32 cellular contexts compared by ENCODE assay signal in genomic region chr11:865512-866430, GRCh38. TPM values are rescaled to one million over a fixed set of nuclear protein-coding genes. Genes with fewer than 3 reads are reported as not detected.
"Had no signal": no experiment of that assay in that cellular context is flagged by ENCODE, and none has a peak within 500 bp of the region (broad histone marks: within the 10 kb centered on the region; RNA-seq: fewer than 3 reads in every experiment).

No MANE protein-coding gene starts in this region.

- H3K4me1 ChIP-seq: parathyroid adenoma, psoas muscle, upper lobe of right lung had no signal

- H3K27ac ChIP-seq: epithelial cell of prostate, gastroesophageal sphincter, parathyroid adenoma, psoas muscle, sigmoid colon, stomach, suprapubic skin, tibial artery, upper lobe of right lung had no signal

- H3K4me1 Mint-ChIP-seq: activated CD4-positive, alpha-beta T cell treated with anti-CD3 and anti-CD28 coated beads, Interleukin-2, amount 10 ng/mL, durations not matched to agents 24 days and 14 days; activated naive CD4-positive, alpha-beta T cell treated with anti-CD3 and anti-CD28 coated beads, Interleukin-2, amount 10 ng/mL, durations not matched to agents 7 days and 5 days; stimulated activated memory B cell treated with anti-CD40 and anti-IgM and Interleukin-4, amounts not matched to agents 10 μg/mL and 1 μg/mL and 100 μg/mL, for 72 hours had no signal

- H3K9me3 Mint-ChIP-seq: activated CD4-positive, alpha-beta memory T cell treated with anti-CD3 and anti-CD28 coated beads for 36 hours; activated CD4-positive, alpha-beta T cell treated with anti-CD3 and anti-CD28 coated beads, Interleukin-2, amount 10 ng/mL, durations not matched to agents 24 days and 14 days; activated naive CD4-positive, alpha-beta T cell treated with anti-CD3 and anti-CD28 coated beads, Interleukin-2, amount 10 ng/mL, durations not matched to agents 7 days and 5 days; activated T-helper 1 cell treated with anti-CD3 and anti-CD28 coated beads, Interleukin-12 subunit alpha, Interleukin-12 subunit beta, Interleukin-2, Interleukin-4 antibody, amounts not matched to agents 30 ng/mL and 10 ng/mL and 1 ng/mL, durations not matched to agents 14 hours and 24 hours and 36 hours; naive thymus-derived CD4-positive, alpha-beta T cell; stimulated activated memory B cell treated with anti-CD40 and anti-IgM and Interleukin-4, amounts not matched to agents 10 μg/mL and 1 μg/mL and 100 μg/mL, for 72 hours had no signal

- FAIRE-seq: keratinocyte, small intestine had no signal

- H3K4me3 Mint-ChIP-seq: activated CD4-positive, alpha-beta memory T cell treated with anti-CD3 and anti-CD28 coated beads for 36 hours; activated CD4-positive, alpha-beta T cell treated with anti-CD3 and anti-CD28 coated beads, Interleukin-2, amount 10 ng/mL, durations not matched to agents 24 days and 14 days; activated naive CD4-positive, alpha-beta T cell treated with anti-CD3 and anti-CD28 coated beads, Interleukin-2, amount 10 ng/mL, durations not matched to agents 7 days and 5 days; activated T-helper 1 cell treated with anti-CD3 and anti-CD28 coated beads, Interleukin-12 subunit alpha, Interleukin-12 subunit beta, Interleukin-2, Interleukin-4 antibody, amounts not matched to agents 30 ng/mL and 10 ng/mL and 1 ng/mL, durations not matched to agents 14 hours and 24 hours and 36 hours; naive thymus-derived CD4-positive, alpha-beta T cell; stimulated activated memory B cell treated with anti-CD40 and anti-IgM and Interleukin-4, amounts not matched to agents 10 μg/mL and 1 μg/mL and 100 μg/mL, for 72 hours had no signal

- H3K27me3 ChIP-seq: gastroesophageal sphincter, sigmoid colon, stomach, suprapubic skin, tibial artery, upper lobe of right lung had no signal

- H3K27me3 Mint-ChIP-seq: activated CD4-positive, alpha-beta memory T cell treated with anti-CD3 and anti-CD28 coated beads for 36 hours; activated CD4-positive, alpha-beta T cell treated with anti-CD3 and anti-CD28 coated beads, Interleukin-2, amount 10 ng/mL, durations not matched to agents 24 days and 14 days; activated naive CD4-positive, alpha-beta T cell treated with anti-CD3 and anti-CD28 coated beads, Interleukin-2, amount 10 ng/mL, durations not matched to agents 7 days and 5 days; naive thymus-derived CD4-positive, alpha-beta T cell had no signal

- H3K36me3 Mint-ChIP-seq: activated CD4-positive, alpha-beta memory T cell treated with anti-CD3 and anti-CD28 coated beads for 36 hours; activated naive CD4-positive, alpha-beta T cell treated with anti-CD3 and anti-CD28 coated beads, Interleukin-2, amount 10 ng/mL, durations not matched to agents 7 days and 5 days; naive thymus-derived CD4-positive, alpha-beta T cell; stimulated activated memory B cell treated with anti-CD40 and anti-IgM and Interleukin-4, amounts not matched to agents 10 μg/mL and 1 μg/mL and 100 μg/mL, for 72 hours had no signal

- H3K9ac ChIP-seq: parathyroid adenoma had no signal

- ATAC-seq: gastroesophageal sphincter; left cardiac atrium; naive thymus-derived CD4-positive, alpha-beta T cell; psoas muscle; stimulated activated memory B cell treated with anti-CD40 and anti-IgM and Interleukin-4, amounts not matched to agents 10 μg/mL and 1 μg/mL and 100 μg/mL, for 72 hours had no signal

- H2AFZ ChIP-seq: parathyroid adenoma had no signal

- H3K4me3 ChIP-seq: gastroesophageal sphincter, psoas muscle, sigmoid colon, stomach, suprapubic skin, tibial artery, upper lobe of right lung had no signal

- H3K27ac Mint-ChIP-seq: activated CD4-positive, alpha-beta memory T cell treated with anti-CD3 and anti-CD28 coated beads for 36 hours; activated CD4-positive, alpha-beta T cell treated with anti-CD3 and anti-CD28 coated beads, Interleukin-2, amount 10 ng/mL, durations not matched to agents 24 days and 14 days; activated naive CD4-positive, alpha-beta T cell treated with anti-CD3 and anti-CD28 coated beads, Interleukin-2, amount 10 ng/mL, durations not matched to agents 7 days and 5 days; activated T-helper 1 cell treated with anti-CD3 and anti-CD28 coated beads, Interleukin-12 subunit alpha, Interleukin-12 subunit beta, Interleukin-2, Interleukin-4 antibody, amounts not matched to agents 30 ng/mL and 10 ng/mL and 1 ng/mL, durations not matched to agents 14 hours and 24 hours and 36 hours; stimulated activated memory B cell treated with anti-CD40 and anti-IgM and Interleukin-4, amounts not matched to agents 10 μg/mL and 1 μg/mL and 100 μg/mL, for 72 hours had no signal

- H3K79me2 ChIP-seq: parathyroid adenoma had no signal

- H3K9me3 ChIP-seq: gastroesophageal sphincter, psoas muscle, sigmoid colon, stomach, suprapubic skin, tibial artery, upper lobe of right lung had no signal

- DNase-seq: activated CD4-positive, alpha-beta memory T cell treated with anti-CD3 and anti-CD28 coated beads for 36 hours; activated CD4-positive, alpha-beta T cell treated with anti-CD3 and anti-CD28 coated beads, Interleukin-2, amount 10 ng/mL, durations not matched to agents 24 days and 14 days; activated CD4-positive, CD25-positive, alpha-beta regulatory T cell treated with anti-CD3 and anti-CD28 coated beads, Interleukin-2, amount 50 U/mL, for 72 hours; activated CD8-positive, alpha-beta memory T cell treated with anti-CD3 and anti-CD28 coated beads, Interleukin-2, amount 50 U/mL, for 4 hours; activated effector memory CD4-positive, alpha-beta T cell treated with anti-CD3 and anti-CD28 coated beads, Interleukin-2, amount 50 U/mL, for 16 hours; activated naive CD4-positive, alpha-beta T cell treated with anti-CD3 and anti-CD28 coated beads, Interleukin-2, amount 10 ng/mL, durations not matched to agents 7 days and 5 days; activated T-cell treated with anti-CD3 and anti-CD28 coated beads, Interleukin-2, amount 50 U/mL, for 1 hour; amygdala; dermis blood vessel endothelial cell; effector CD4-positive, alpha-beta T cell; hippocampal formation; left cardiac atrium; midbrain; naive thymus-derived CD4-positive, alpha-beta T cell; occipital lobe; psoas muscle; sigmoid colon; small intestine; stimulated activated CD4-positive, alpha-beta T cell treated with anti-CD3 and anti-CD28 coated beads, Interleukin-1b, Interleukin-23, amount 100 ng/mL, for 48 hours; stimulated activated CD4-positive, alpha-beta T cell treated with anti-CD3 and anti-CD28 coated beads, Interleukin-4, amount 100 ng/mL, for 4 hours; stimulated activated CD8-positive, alpha-beta memory T cell treated with anti-CD3 and anti-CD28 coated beads, Interleukin-4, amount 100 ng/mL, for 48 hours; stomach; T-helper 2 cell; tibial artery; upper lobe of right lung had no signal

RNA-seq across cellular contexts. Expression of gene CRACR2B, which starts 38.1 kb away (rescaled TPM):
- polyA plus RNA-seq: naive thymus-derived CD4-positive, alpha-beta T cell had no signal
